Comparison of ENCODE assay signal across 8 cellular contexts in the genomic region with DNA sequence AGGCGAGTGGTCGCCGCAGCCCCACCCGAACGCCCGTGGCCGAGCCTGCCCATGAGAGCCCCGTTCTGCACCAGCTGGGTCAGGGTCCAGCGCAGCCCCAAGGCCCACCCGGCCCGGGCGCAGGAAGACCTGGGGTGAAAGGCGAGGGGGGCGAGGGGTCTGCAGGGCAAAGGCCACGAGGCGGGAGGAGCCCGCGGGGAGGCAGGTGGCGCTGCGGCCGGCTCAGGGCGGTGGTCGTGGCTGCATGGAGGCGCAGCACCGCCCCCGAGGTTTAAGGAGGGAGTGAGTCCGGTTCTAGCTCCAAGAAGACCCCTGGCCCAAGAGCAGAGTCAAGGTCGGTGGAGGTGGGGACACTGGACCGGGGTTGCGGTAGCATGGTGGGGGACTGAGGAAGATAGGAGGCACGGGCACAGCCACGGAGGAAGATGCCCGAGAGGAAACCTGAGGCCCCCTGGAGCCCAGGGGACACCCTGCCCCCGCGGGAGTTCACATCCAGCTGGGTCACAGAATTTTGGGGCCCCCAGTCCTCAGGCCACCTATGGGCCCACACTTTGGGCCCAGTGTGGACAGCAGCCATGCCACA. TPM values are rescaled to one million over a fixed set of nuclear protein-coding genes. Genes with fewer than 3 reads are reported as not detected.
DNase-seq lines count a peak whose midpoint lies in the region; ATAC-seq and TF ChIP-seq lines count a peak whose summit lies in the region.

No MANE protein-coding gene starts in this region.

- BruUV-seq in Panc1 (replicated peaks; lab: Mats Ljungman, UMichigan) = no TSS peak

- no peaks in the 10 kb centered on the region for H3K9me3 ChIP-seq in DND-41 (ENCODE audit: insufficient read depth, low read length, severe bottlenecking)
- no peaks in the 10 kb centered on the region for H3K9me3 ChIP-seq in Panc1 (ENCODE audit: control insufficient read depth, insufficient read depth, low read depth, low read length)
- no peaks in the 10 kb centered on the region for H3K9me3 ChIP-seq in parathyroid adenoma (ENCODE audit: control insufficient read depth, low read length)

- no peak for DNase-seq in DND-41
- DNase-seq in Panc1 (ENCODE audit: low read depth, low spot score) = no peak
- DNase-seq in epithelial cell of prostate (ENCODE audit: low read depth, low spot score) = no peak
- DNase-seq in cerebellum (ENCODE audit: low spot score) = no peak
- no peak for DNase-seq in activated CD4-positive, alpha-beta T cell treated with anti-CD3 and anti-CD28 coated beads for 4 hours

- H3K27ac ChIP-seq in DND-41 (ENCODE audit: low read length) (peak overlapping the region; percentile 56), Panc1 (ENCODE audit: low read length) (peak overlapping the region; percentile 70), epithelial cell of prostate (peak overlapping the region; percentile 32), parathyroid adenoma (peak overlapping the region; percentile 32)

- peak overlapping the region; percentile 100 for H3K4me2 ChIP-seq in DND-41 (ENCODE audit: insufficient read depth, low read length)
- H3K4me2 ChIP-seq in parathyroid adenoma (ENCODE audit: low read length) = peak overlapping the region; percentile 80

- H3K4me1 ChIP-seq in DND-41 (ENCODE audit: insufficient read depth, low read length) (peaks cover 31% of the 10 kb centered on the region), Panc1 (ENCODE audit: control insufficient read depth, insufficient read depth, low read length) (peaks cover 25% of the 10 kb centered on the region), parathyroid adenoma (peaks cover 4% of the 10 kb centered on the region)

- peak overlapping the region in 1 of 2 experiments; percentile 100; a peak in 2 of 4 replicates for H3K4me3 ChIP-seq in DND-41 (ENCODE audit: low read depth in 1 of 2, low read length in 2 of 2)
- H3K4me3 ChIP-seq in Panc1 (ENCODE audit: low read depth in 2 of 2, low read length in 2 of 2) = peak overlapping the region; percentile 62 to 66
- peak overlapping the region; percentile 67 for H3K4me3 ChIP-seq in parathyroid adenoma (ENCODE audit: low read depth, low read length)

- H3K27me3 ChIP-seq in DND-41 (ENCODE audit: insufficient read depth, low read length, poor library complexity) = no peaks in the 10 kb centered on the region
- no peaks in the 10 kb centered on the region for H3K27me3 ChIP-seq in Panc1 (ENCODE audit: control insufficient read depth, insufficient read depth, low read length)
- H3K27me3 ChIP-seq in parathyroid adenoma (ENCODE audit: control insufficient read depth, insufficient read depth, low read length) = no peaks in the 10 kb centered on the region

- H3K36me3 ChIP-seq in DND-41 (ENCODE audit: insufficient read depth, low read length) = peaks cover 36% of the 10 kb centered on the region
- H3K36me3 ChIP-seq in Panc1 (ENCODE audit: control insufficient read depth, insufficient read depth, low read length) = no peaks in the 10 kb centered on the region
- no peaks in the 10 kb centered on the region for H3K36me3 ChIP-seq in parathyroid adenoma (ENCODE audit: control insufficient read depth, insufficient read depth, low read length)

- H3K9ac ChIP-seq in DND-41 (ENCODE audit: low read depth, low read length) (peak overlapping the region; percentile 100), parathyroid adenoma (no peak overlapping the region)

- intact Hi-C loops in Panc1 (cut with micrococcal nuclease; ENCODE audit: unreplicated experiment) = no loop called here

- ATAC-seq in DND-41 (ENCODE audit: insufficient read depth, low read depth) = no peak
- ATAC-seq in Panc1 = peak; percentile 39
- ATAC-seq in HG03354 (IDR thresholded peaks at IDR 0.05; ENCODE audit: poor library complexity, severe bottlenecking, unreplicated experiment) = no peak
- no peak for ATAC-seq in HG02981 (IDR thresholded peaks at IDR 0.05; ENCODE audit: unreplicated experiment)

- in situ Hi-C loops in Panc1 (cut with HindIII; ENCODE audit: low pct_unique_long_range_greater_than_20kb, low sequenced_read_pairs) = no loop called here

- POLR2A ChIA-PET in Panc1 (lab: Charles Lee) = no interaction called here

- H2AFZ ChIP-seq in DND-41 (ENCODE audit: low read depth, low read length) = peak overlapping the region; percentile 98
- H2AFZ ChIP-seq in parathyroid adenoma = peak overlapping the region; percentile 70

- H3K79me2 ChIP-seq in DND-41 (ENCODE audit: insufficient read depth, low read length) = peaks cover 24% of the 10 kb centered on the region
- no peaks in the 10 kb centered on the region for H3K79me2 ChIP-seq in parathyroid adenoma

- CTCF ChIA-PET in Panc1 (lab: Charles Lee) = no interaction called here

- no peak for TF ChIP-seq CTCF in DND-41 (IDR thresholded peaks at IDR 0.05; ENCODE audit: borderline replicate concordance, extremely low read depth, low read length, poor library complexity, severe bottlenecking)
- TF ChIP-seq CTCF in Panc1 (IDR thresholded peaks at IDR 0.05) = no peak
- TF ChIP-seq CTCF in parathyroid adenoma (IDR thresholded peaks at IDR 0.05) = no peak

- peaks cover 27% of the 10 kb centered on the region for H4K20me1 ChIP-seq in DND-41 (ENCODE audit: insufficient read depth, low read length)

RNA-seq across cellular contexts. Expression of gene HDAC10, which starts 0.5 kb away (rescaled TPM):
- 71.3 TPM for total RNA-seq in Panc1 (2021; ENCODE audit: unreplicated experiment)
- polyA plus RNA-seq in Panc1 (2012; ENCODE audit: insufficient read length) = 74.6 TPM
- 12.9 TPM for total RNA-seq in cerebellum

RNA-seq across cellular contexts. Expression of gene TUBGCP6, which starts 6.7 kb away (rescaled TPM):
- total RNA-seq in Panc1 (2021; ENCODE audit: unreplicated experiment) = 31.3 TPM
- polyA plus RNA-seq in Panc1 (2012; ENCODE audit: insufficient read length) = 31.3 TPM
- total RNA-seq in cerebellum = 41.3 TPM

RNA-seq across cellular contexts. Expression of gene MAPK12, which starts 9.9 kb away (rescaled TPM):
- total RNA-seq in Panc1 (2021; ENCODE audit: unreplicated experiment) (74.6 TPM), cerebellum (6.1 TPM)
- polyA plus RNA-seq in Panc1 (2012; ENCODE audit: insufficient read length) = 81.1 TPM

RNA-seq across cellular contexts. Expression of gene MAPK11, which starts 18.6 kb away (rescaled TPM):
- total RNA-seq in Panc1 (2021; ENCODE audit: unreplicated experiment) (77.7 TPM), cerebellum (8.4 TPM)
- 105 TPM for polyA plus RNA-seq in Panc1 (2012; ENCODE audit: insufficient read length)

RNA-seq across cellular contexts. Expression of gene SELENOO, which starts 50.8 kb away (rescaled TPM):
- total RNA-seq in Panc1 (2021; ENCODE audit: unreplicated experiment) = 34.3 TPM
- 60.2 TPM for polyA plus RNA-seq in Panc1 (2012; ENCODE audit: insufficient read length)
- total RNA-seq in cerebellum = 10.0 TPM

Comparison
In these comparisons a context has a peak if more than half of its experiments do, and no peak if none do; other contexts are left out.
1. RNA of gene MAPK12, which starts 9.9 kb away (total RNA-seq): 74.6 TPM in Panc1 (single experiment); 6.1 TPM in cerebellum (single experiment); every median in the first group is over 10 times any median in the second.
2. Peak in every context shown above with its lines, with median percentiles within 50 percentile points of each other: H3K27ac ChIP-seq.